18 cellular contexts compared by ENCODE assay signal in the genomic region with DNA sequence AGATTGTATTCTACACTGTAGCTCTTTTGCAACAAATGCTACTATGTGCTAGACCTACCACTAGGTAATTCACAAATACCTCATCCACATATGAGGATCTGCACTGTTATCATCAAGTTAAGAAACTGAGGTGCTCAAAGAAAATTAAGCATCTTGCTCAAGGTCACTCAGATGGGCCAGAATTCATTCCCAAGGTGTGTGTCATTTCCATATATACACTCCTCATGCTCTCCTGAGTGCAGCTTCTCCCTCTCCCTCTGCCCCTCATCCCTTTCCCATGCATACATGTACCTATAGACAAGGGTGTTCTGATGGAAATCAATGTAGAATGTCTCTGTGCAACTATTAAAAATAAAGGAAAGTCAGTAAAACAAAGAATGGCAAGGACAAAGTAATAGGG.
"Had no signal": no experiment of that assay in that cellular context is flagged by ENCODE, and none has a peak within 500 bp of the region (broad histone marks: within the 10 kb centered on the region; RNA-seq: fewer than 3 reads in every experiment).

No MANE protein-coding gene starts in this region.

- H3K27ac ChIP-seq: colonic mucosa, esophagus muscularis mucosa, foreskin keratinocyte, heart right ventricle, left lung, lower lobe of right lung had no signal

- H3K4me3 ChIP-seq: colonic mucosa, esophagus muscularis mucosa, heart right ventricle, left lung, lower lobe of right lung, mucosa of descending colon had no signal

- H3K27me3 ChIP-seq: colonic mucosa, esophagus muscularis mucosa, foreskin keratinocyte, heart right ventricle, left lung had no signal

- ATAC-seq: foreskin keratinocyte; heart right ventricle; left cardiac atrium; left lung; left ventricle myocardium superior; lower lobe of right lung; mucosa of descending colon; naive thymus-derived CD8-positive, alpha-beta T cell had no signal

- H3K36me3 ChIP-seq: colonic mucosa, esophagus muscularis mucosa, heart right ventricle, left lung, lower lobe of right lung had no signal

- DNase-seq: colonic mucosa; cortex of kidney; effector CD4-positive, alpha-beta T cell; effector memory CD4-positive, alpha-beta T cell; foreskin keratinocyte; glutamatergic neuron; head of caudate nucleus; heart right ventricle; hippocampal formation; left cardiac atrium; left lung; left ventricle myocardium superior; lower lobe of right lung; mesenchymal stem cell; mucosa of descending colon; naive B cell; naive thymus-derived CD8-positive, alpha-beta T cell had no signal

- H3K9me3 ChIP-seq: colonic mucosa, esophagus muscularis mucosa, heart right ventricle, left lung, lower lobe of right lung, mucosa of descending colon had no signal

- H3K4me1 ChIP-seq: colonic mucosa, esophagus muscularis mucosa, foreskin keratinocyte, lower lobe of right lung had no signal
